ENCODE assay signal across 10 cellular contexts in the genomic region with DNA sequence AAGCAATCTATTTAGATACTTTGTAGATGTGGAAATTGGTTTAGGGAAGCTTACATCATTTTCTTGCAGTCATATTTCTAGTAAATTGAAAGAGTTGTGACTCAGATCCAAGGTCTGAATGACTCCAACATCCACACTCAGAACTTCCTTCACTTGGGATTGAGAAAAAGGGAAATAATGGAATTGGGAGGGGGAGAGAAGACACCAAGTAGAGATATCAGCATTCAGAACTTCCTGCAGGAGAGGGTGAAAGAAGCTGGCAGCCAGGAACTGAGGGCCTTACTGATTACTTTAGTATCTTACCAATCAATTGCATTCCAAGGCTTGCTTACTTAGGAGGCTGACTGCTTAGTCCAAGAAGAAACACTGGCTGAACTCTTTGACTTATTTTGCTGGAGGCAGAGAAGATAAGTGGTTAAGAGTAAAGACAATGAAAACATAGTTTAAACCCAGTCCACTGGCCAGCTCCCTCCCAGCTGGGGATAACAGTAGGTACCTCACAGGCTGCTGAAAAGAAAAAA. TPM values are rescaled to one million over a fixed set of nuclear protein-coding genes. Genes with fewer than 3 reads are reported as not detected.
A peak's percentile ranks its signal among the peaks of the same experiment; 100 is the strongest.
DNase-seq lines count a peak whose midpoint lies in the region; ATAC-seq and TF ChIP-seq lines count a peak whose summit lies in the region.
"Had no signal": no experiment of that assay in that cellular context is flagged by ENCODE, and none has a peak within 500 bp of the region (broad histone marks: within the 10 kb centered on the region; RNA-seq: fewer than 3 reads in every experiment).

No MANE protein-coding gene starts in this region.

- H3K4me3 Mint-ChIP-seq in GM23338 (no peak overlapping the region; the same call in 2 of the 3 replicates), progenitor cell of endocrine pancreas (ENCODE audit: low read depth) (peak overlapping the region; percentile 4)

- no peaks in the 10 kb centered on the region for H3K9me3 Mint-ChIP-seq in GM23338
- peaks cover 3% of the 10 kb centered on the region for H3K9me3 Mint-ChIP-seq in progenitor cell of endocrine pancreas (ENCODE audit: low read depth)

- no peak overlapping the region for H3K9ac ChIP-seq in adipocyte (ENCODE audit: low read length)

- H3K4me1 Mint-ChIP-seq in GM23338: peaks cover 54% of the 10 kb centered on the region
- peaks cover 53% of the 10 kb centered on the region for H3K4me1 Mint-ChIP-seq in progenitor cell of endocrine pancreas (ENCODE audit: low read depth)

- no peak for TF ChIP-seq CTCF in GM23338 (conservative IDR thresholded peaks at IDR 0.05; ENCODE audit: low read depth in 2 of 2)
- TF ChIP-seq CTCF in gastroesophageal sphincter (IDR thresholded peaks at IDR 0.05): no peak
- TF ChIP-seq CTCF in progenitor cell of endocrine pancreas (IDR thresholded peaks at IDR 0.05; ENCODE audit: unreplicated experiment): no peak

- peaks cover 96% of the 10 kb centered on the region for H3K79me2 ChIP-seq in GM23338 (replicated peaks; ENCODE audit: insufficient read depth)

- TF ChIP-seq POLR2A in gastroesophageal sphincter (IDR thresholded peaks at IDR 0.05): no peak

- H3K9me3 ChIP-seq in adipocyte (ENCODE audit: control insufficient read depth, low read length) (no peaks in the 10 kb centered on the region), gastroesophageal sphincter (no peaks in the 10 kb centered on the region)

- H2AFZ ChIP-seq in GM23338: no peak overlapping the region

- TF ChIP-seq EP300 in gastroesophageal sphincter (IDR thresholded peaks at IDR 0.05): no peak

- no peaks in the 10 kb centered on the region for H3K36me3 ChIP-seq in GM23338 (ENCODE audit: insufficient read depth)
- H3K36me3 ChIP-seq in adipocyte (ENCODE audit: control insufficient read depth, insufficient read depth, low read length, severe bottlenecking): no peaks in the 10 kb centered on the region
- H3K36me3 ChIP-seq in gastroesophageal sphincter: no peaks in the 10 kb centered on the region

- ATAC-seq in GM23338 (peak; percentile 28), gastroesophageal sphincter (peak; percentile 75), HG03159 (IDR thresholded peaks at IDR 0.05; ENCODE audit: unreplicated experiment) (no peak), GM21526 (IDR thresholded peaks at IDR 0.05; ENCODE audit: low FRiP score, unreplicated experiment) (no peak)
- ATAC-seq: left lobe of liver had no signal

- DNase-seq in GM23338 (ENCODE audit: low spot score) (peak; percentile 52), adipocyte (ENCODE audit: low read depth) (peak; percentile 67), progenitor cell of endocrine pancreas (ENCODE audit: low spot score, unreplicated experiment) (no peak), NCI-H345 (lab: John Stamatoyannopoulos, UW) (no peak), iPS-NIHi11 (ENCODE audit: low spot score) (no peak)
- DNase-seq: stimulated activated CD4-positive, alpha-beta T cell treated with anti-CD3 and anti-CD28 coated beads, Interleukin-4, amount 100 ng/mL, for 24 hours had no signal

- H3K9me2 ChIP-seq in GM23338 (ENCODE audit: insufficient read depth): no peaks in the 10 kb centered on the region

- peaks cover 49% of the 10 kb centered on the region for H3K4me1 ChIP-seq in GM23338 (ENCODE audit: insufficient read depth)
- peaks cover 24% of the 10 kb centered on the region for H3K4me1 ChIP-seq in adipocyte (ENCODE audit: control insufficient read depth, insufficient read depth, low read length)
- H3K4me1 ChIP-seq in gastroesophageal sphincter: peaks cover 14 to 62% (median 28%) of the 10 kb centered on the region in 3 donors

- H3F3A ChIP-seq in GM23338 (replicated peaks; ENCODE audit: low read depth): no peaks in the 10 kb centered on the region

- peak overlapping the region; percentile 50 for H3K4me2 ChIP-seq in GM23338

- H3K36me3 Mint-ChIP-seq in GM23338 (ENCODE audit: low read depth) (peaks cover 35% of the 10 kb centered on the region; the same call in 2 of the 3 replicates), progenitor cell of endocrine pancreas (ENCODE audit: insufficient read depth) (peaks cover 7% of the 10 kb centered on the region)

- peaks cover 49% of the 10 kb centered on the region for H4K20me1 ChIP-seq in GM23338 (replicated peaks; ENCODE audit: insufficient read depth)

- peak overlapping the region; percentile 85 for H3K27ac ChIP-seq in GM23338 (ENCODE audit: low read depth)
- peak overlapping the region in 3 of 4 donors; percentile 41 to 66 (median 64) for H3K27ac ChIP-seq in gastroesophageal sphincter

- H3K27me3 ChIP-seq in GM23338 (ENCODE audit: insufficient read depth) (no peaks in the 10 kb centered on the region), adipocyte (replicated peaks; ENCODE audit: control insufficient read depth, insufficient read depth, low read length) (no peaks in the 10 kb centered on the region), gastroesophageal sphincter (no peaks in the 10 kb centered on the region)

- H3K4me3 ChIP-seq in GM23338 (0 out of 2 replicates have a peak overlapping the region, but pooled peaks have one; percentile 4), adipocyte (ENCODE audit: low read length) (peak overlapping the region; percentile 8), gastroesophageal sphincter (no peak overlapping the region)

- peaks cover 4% of the 10 kb centered on the region for H3K27me3 Mint-ChIP-seq in GM23338 (ENCODE audit: insufficient read depth, low read depth, poor library complexity)
- H3K27me3 Mint-ChIP-seq in progenitor cell of endocrine pancreas: no peaks in the 10 kb centered on the region

- H3K27ac Mint-ChIP-seq in GM23338 (peak overlapping the region; percentile 66), progenitor cell of endocrine pancreas (peak overlapping the region; percentile 91)

TF ChIP-seq in GM23338, 12 proteins besides CTCF, POLR2A, EP300 and RAD21:
- 0 out of 2 replicates have a peak, but pooled peaks have one; percentile 27 for TF ChIP-seq ZNF462 (CRISPR knock-in tag; IDR thresholded peaks at IDR 0.05)
- no peak for TF ChIP-seq POLR2AphosphoS5 (IDR thresholded peaks at IDR 0.05; ENCODE audit: low read depth)

RNA-seq across cellular contexts. Expression of gene APP, which starts 21.7 kb away (rescaled TPM):
- total RNA-seq in GM23338 (2014; rRNA removed; shearing (Covaris generic)): 383 and 444 TPM in 2 replicates
- polyA plus RNA-seq in GM23338 (2016; fragmentation: Nextera tagmentation; extraction: Ambion mirVana): 59.8 and 69.4 TPM in 2 replicates
- 100 to 1,000 TPM; 282 to 724 (median 545) TPM for total RNA-seq in gastroesophageal sphincter
- total RNA-seq in progenitor cell of endocrine pancreas: 611 and 631 TPM in 2 replicates

Comparison
In these comparisons a context has a peak if more than half of its experiments do, and no peak if none do; other contexts are left out.
1. ATAC-seq: peak in GM23338 (single experiment) and gastroesophageal sphincter (single experiment); none in HG03159 (single experiment) and GM21526 (single experiment).
2. DNase-seq: peak in GM23338 (single experiment) and adipocyte (single experiment); none in progenitor cell of endocrine pancreas (single experiment), NCI-H345 (single experiment) and iPS-NIHi11 (single experiment).
3. H3K4me3 ChIP-seq: peak in GM23338 (single experiment) and adipocyte (single experiment); none in gastroesophageal sphincter (0 of 2).